17 cellular contexts compared by ENCODE assay signal in genomic region chr20:21174425-21175239, GRCh38.
"Had no signal": no experiment of that assay in that cellular context is flagged by ENCODE, and none has a peak within 500 bp of the region (broad histone marks: within the 10 kb centered on the region; RNA-seq: fewer than 3 reads in every experiment).

No MANE protein-coding gene starts in this region.

- H3K4me1 ChIP-seq: pancreas had no signal

- H3K36me3 ChIP-seq: adrenal gland, pancreas, SJCRH30 had no signal

- DNase-seq: activated CD4-positive, alpha-beta memory T cell treated with anti-CD3 and anti-CD28 coated beads, Interleukin-2, amount 10 ng/mL, durations not matched to agents 7 days and 5 days; activated CD4-positive, alpha-beta T cell treated with anti-CD3 and anti-CD28 coated beads for 1 hour; activated CD8-positive, alpha-beta memory T cell treated with anti-CD3 and anti-CD28 coated beads, Interleukin-2, amount 50 U/mL, for 48 hours; activated naive CD4-positive, alpha-beta T cell treated with Interleukin-2 at 50 U/mL for 16 hours; adrenal gland; central memory CD4-positive, alpha-beta T cell; cortex of kidney; effector CD8-positive, alpha-beta T cell; glutamatergic neuron; immature natural killer cell; left cardiac atrium; pancreas; SW 1271 had no signal

- FAIRE-seq: pancreas had no signal

- H3K9ac ChIP-seq: neural progenitor cell had no signal

- H3K4me1 Mint-ChIP-seq: activated CD4-positive, alpha-beta memory T cell treated with anti-CD3 and anti-CD28 coated beads, Interleukin-2, amount 10 ng/mL, durations not matched to agents 7 days and 5 days; immature natural killer cell had no signal

- H3K27me3 Mint-ChIP-seq: activated CD4-positive, alpha-beta memory T cell treated with anti-CD3 and anti-CD28 coated beads, Interleukin-2, amount 10 ng/mL, durations not matched to agents 7 days and 5 days had no signal

- H3K4me3 Mint-ChIP-seq: activated CD4-positive, alpha-beta memory T cell treated with anti-CD3 and anti-CD28 coated beads, Interleukin-2, amount 10 ng/mL, durations not matched to agents 7 days and 5 days; immature natural killer cell; neural progenitor cell had no signal

- H3K9me3 ChIP-seq: pancreas, SJCRH30 had no signal

- H3K27ac ChIP-seq: epithelial cell of prostate, neural progenitor cell, pancreas, SJCRH30 had no signal

- H3K27me3 ChIP-seq: adrenal gland, neural progenitor cell, pancreas, SJCRH30 had no signal

- H3K27ac Mint-ChIP-seq: activated CD4-positive, alpha-beta memory T cell treated with anti-CD3 and anti-CD28 coated beads, Interleukin-2, amount 10 ng/mL, durations not matched to agents 7 days and 5 days; immature natural killer cell; neural progenitor cell had no signal

- H3K4me3 ChIP-seq: adrenal gland, neural progenitor cell, pancreas, SJCRH30, smooth muscle cell had no signal

- ATAC-seq: pancreas had no signal
